Comparison of ENCODE assay signal across 8 cellular contexts in genomic region chr12:127832172-127832571, GRCh38.
"Had no signal": no experiment of that assay in that cellular context is flagged by ENCODE, and none has a peak within 500 bp of the region (broad histone marks: within the 10 kb centered on the region; RNA-seq: fewer than 3 reads in every experiment).

No MANE protein-coding gene starts in this region.

- DNase-seq: GDM1, GF-D8 had no signal

- H3K4me3 ChIP-seq: GM12878 had no signal

- FAIRE-seq: G401.6, GM12878, GM12891, GM12892, GM18507, GM19239 had no signal

- ATAC-seq: GM12878 had no signal
